8 cellular contexts compared by ENCODE assay signal in the genomic region with DNA sequence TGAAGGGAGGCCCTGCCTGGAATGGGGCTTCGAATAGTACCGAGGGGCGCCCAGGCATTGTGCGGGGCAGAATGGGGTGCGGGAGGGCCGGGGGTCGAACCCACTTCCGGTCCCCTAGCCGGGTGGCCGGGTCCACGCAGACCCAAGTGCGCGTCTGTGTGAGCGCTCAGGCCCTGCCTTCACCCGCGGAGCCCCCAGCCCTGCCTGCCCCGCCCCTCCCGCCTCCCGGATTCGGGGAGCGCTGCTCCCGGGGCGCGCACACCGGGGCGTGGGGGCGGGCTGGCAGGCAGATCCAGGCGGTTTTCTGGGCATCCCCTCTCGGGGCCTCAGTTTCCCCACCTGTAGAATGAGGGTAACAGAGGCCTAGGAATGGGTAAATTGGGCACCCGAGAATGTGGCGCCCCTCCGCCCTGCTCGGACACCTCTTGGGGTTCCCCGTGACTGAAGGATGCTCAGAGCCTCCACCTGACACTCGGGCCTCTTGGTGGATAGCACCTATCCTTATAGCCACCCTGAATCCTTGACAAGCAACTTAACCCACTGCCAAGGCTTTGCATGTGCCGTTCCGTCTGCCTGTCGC. TPM values are rescaled to one million over a fixed set of nuclear protein-coding genes. Genes with fewer than 3 reads are reported as not detected.
DNase-seq lines count a peak whose midpoint lies in the region; ATAC-seq and FAIRE-seq lines count a peak whose summit lies in the region.

No MANE protein-coding gene starts in this region.

- peaks cover 32% of the 10 kb centered on the region for H4K20me1 ChIP-seq in BLaER1

- H3K4me3 ChIP-seq in BLaER1 (peak overlapping the region; percentile 92), iPS-18c (ENCODE audit: insufficient read depth, low read depth, low read length) (peak overlapping the region; percentile 85)

- H3K27me3 ChIP-seq in BLaER1 = no peaks in the 10 kb centered on the region

- H3K36me3 ChIP-seq in BLaER1 = peaks cover 41% of the 10 kb centered on the region

- FAIRE-seq in frontal cortex (lab: Jason Lieb, UNC) = no peak

- peak; percentile 0 for ATAC-seq in HG03442 (IDR thresholded peaks at IDR 0.05; ENCODE audit: unreplicated experiment)
- no peak for ATAC-seq in HG02840 (IDR thresholded peaks at IDR 0.05; ENCODE audit: low FRiP score, unreplicated experiment)

- H3K9ac ChIP-seq in BLaER1 = peak overlapping the region; percentile 94

- peak overlapping the region; percentile 98 for H3K4me2 ChIP-seq in BLaER1

- DNase-seq in activated naive CD4-positive, alpha-beta T cell treated with Interleukin-2 at 50 U/mL for 16 hours = peak; percentile 25
- peak; percentile 35 for DNase-seq in stimulated activated CD4-positive, alpha-beta T cell treated with anti-CD3 and anti-CD28 coated beads, Interleukin-4, amount 100 ng/mL, for 1 hour
- DNase-seq in frontal cortex (ENCODE audit: low spot score in 2 of 2) (no peak), dedifferentiated amniotic fluid mesenchymal stem cell (ENCODE audit: extremely low spot score) (no peak)

- peak overlapping the region; percentile 97 for H3K27ac ChIP-seq in BLaER1

- H3K4me1 ChIP-seq in BLaER1 = peaks cover 46% of the 10 kb centered on the region

- H3K9me3 ChIP-seq in BLaER1 = no peaks in the 10 kb centered on the region
- H3K9me3 ChIP-seq in iPS-18c (ENCODE audit: control insufficient read depth, insufficient read depth, low read length) = no peaks in the 10 kb centered on the region

RNA-seq across cellular contexts. Expression of a gene that starts 0.7 kb away (rescaled TPM):
- 24.9 TPM for total RNA-seq in frontal cortex

RNA-seq across cellular contexts. Expression of a gene that starts 20.0 kb away (rescaled TPM):
- total RNA-seq in frontal cortex = 0.41 TPM

RNA-seq across cellular contexts. Expression of a gene that starts 39.4 kb away (rescaled TPM):
- 4.5 TPM for total RNA-seq in frontal cortex

RNA-seq across cellular contexts. Expression of a gene that starts 50.2 kb away (rescaled TPM):
- total RNA-seq in frontal cortex = 42.0 TPM

RNA-seq across cellular contexts. Expression of a gene that starts 56.1 kb away (rescaled TPM):
- 4.5 TPM for total RNA-seq in frontal cortex

Comparison
In these comparisons a context has a peak if more than half of its experiments do, and no peak if none do; other contexts are left out.
1. DNase-seq: peak in activated naive CD4-positive, alpha-beta T cell treated with Interleukin-2 at 50 U/mL for 16 hours (single experiment) and stimulated activated CD4-positive, alpha-beta T cell treated with anti-CD3 and anti-CD28 coated beads, Interleukin-4, amount 100 ng/mL, for 1 hour (single experiment); none in frontal cortex (0 of 2) and dedifferentiated amniotic fluid mesenchymal stem cell (single experiment).